8 cellular contexts compared by ENCODE assay signal in the genomic region with DNA sequence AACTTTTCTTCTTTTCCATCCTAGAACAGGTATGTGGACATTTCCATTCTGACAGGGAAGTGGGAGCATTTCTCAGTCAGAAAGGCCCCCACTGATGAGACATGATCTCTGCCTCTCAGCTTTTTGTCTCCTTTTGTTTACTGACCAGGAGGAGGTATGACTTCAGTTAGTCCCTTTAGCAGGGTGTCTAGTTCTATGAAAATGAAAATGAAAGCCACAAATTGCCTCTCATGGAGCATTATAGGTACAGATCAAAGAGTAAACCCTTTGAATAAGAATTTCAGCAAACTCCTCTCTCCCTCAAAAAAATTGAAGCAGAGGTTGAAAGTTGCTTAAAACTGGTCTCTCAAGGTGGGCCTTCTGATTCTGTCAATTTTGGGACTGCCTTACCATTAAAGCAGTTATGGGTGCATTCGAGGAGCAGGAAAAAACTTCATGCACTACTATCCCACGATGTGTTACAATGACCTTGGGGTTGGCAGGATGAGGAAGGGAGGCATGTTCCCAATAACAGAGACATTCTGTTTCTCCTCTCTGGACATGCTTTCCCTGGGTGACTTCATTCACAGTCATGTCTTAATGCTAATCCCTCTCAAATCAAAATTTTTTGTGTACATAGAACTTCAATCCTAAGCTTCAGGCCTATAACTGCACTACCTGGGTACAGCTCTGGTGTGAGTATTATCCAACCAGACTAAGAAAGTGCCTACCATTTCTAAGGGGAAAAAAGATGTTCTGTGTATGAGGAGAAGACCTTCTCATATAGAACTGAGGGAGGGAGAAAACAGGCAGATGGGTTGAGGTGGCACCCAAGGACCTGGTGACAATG. TPM values are rescaled to one million over a fixed set of nuclear protein-coding genes. Genes with fewer than 3 reads are reported as not detected.
DNase-seq lines count a peak whose midpoint lies in the region; ATAC-seq and TF ChIP-seq lines count a peak whose summit lies in the region.

No MANE protein-coding gene starts in this region.

- peak overlapping the region; percentile 65 for H3K4me3 Mint-ChIP-seq in activated CD4-positive, alpha-beta T cell treated with anti-CD3 and anti-CD28 coated beads, Interleukin-2, amount 10 ng/mL, durations not matched to agents 24 days and 14 days
- H3K4me3 Mint-ChIP-seq in memory B cell, result peak overlapping the region; percentile 35
- no peak overlapping the region for H3K4me3 Mint-ChIP-seq in nephron progenitor cell

- peaks cover 3% of the 10 kb centered on the region for H3K36me3 Mint-ChIP-seq in activated CD4-positive, alpha-beta T cell treated with anti-CD3 and anti-CD28 coated beads, Interleukin-2, amount 10 ng/mL, durations not matched to agents 24 days and 14 days (ENCODE audit: low read depth)
- no peaks in the 10 kb centered on the region for H3K36me3 Mint-ChIP-seq in activated naive CD4-positive, alpha-beta T cell treated with anti-CD3 and anti-CD28 coated beads, Interleukin-2, amount 50 U/mL, for 72 hours
- H3K36me3 Mint-ChIP-seq in memory B cell (no peaks in the 10 kb centered on the region), nephron progenitor cell (ENCODE audit: low read depth) (no peaks in the 10 kb centered on the region)

- H3K4me1 Mint-ChIP-seq in activated CD4-positive, alpha-beta T cell treated with anti-CD3 and anti-CD28 coated beads, Interleukin-2, amount 10 ng/mL, durations not matched to agents 24 days and 14 days, result peaks cover 20% of the 10 kb centered on the region
- H3K4me1 Mint-ChIP-seq in memory B cell (peaks cover 11% of the 10 kb centered on the region), nephron progenitor cell (peaks cover 10% of the 10 kb centered on the region)

- DNase-seq in activated CD4-positive, alpha-beta T cell treated with anti-CD3 and anti-CD28 coated beads, Interleukin-2, amount 10 ng/mL, durations not matched to agents 24 days and 14 days, result peak; percentile 74
- no peak for DNase-seq in activated CD4-positive, alpha-beta T cell treated with anti-CD3 and anti-CD28 coated beads for 1 hour
- no peak for DNase-seq in activated naive CD4-positive, alpha-beta T cell treated with anti-CD3 and anti-CD28 coated beads, Interleukin-2, amount 50 U/mL, for 72 hours (ENCODE audit: low spot score in 2 of 2)
- DNase-seq in memory B cell (ENCODE audit: low spot score in 2 of 2) (peak in 1 of 2 donors; percentile 8), SKM-1 treated with dmso at 0.1 percent for 144 hours (lab: John Stamatoyannopoulos, UW; ENCODE audit: unreplicated experiment) (no peak), nephron progenitor cell (no peak), COLO668 (lab: John Stamatoyannopoulos, UW; ENCODE audit: unreplicated experiment) (no peak)

- H3K27me3 Mint-ChIP-seq in activated CD4-positive, alpha-beta T cell treated with anti-CD3 and anti-CD28 coated beads, Interleukin-2, amount 10 ng/mL, durations not matched to agents 24 days and 14 days, result peaks cover 3% of the 10 kb centered on the region
- peaks cover 2% of the 10 kb centered on the region for H3K27me3 Mint-ChIP-seq in memory B cell
- no peaks in the 10 kb centered on the region for H3K27me3 Mint-ChIP-seq in nephron progenitor cell (ENCODE audit: low read depth, poor library complexity)

- no peak for TF ChIP-seq CTCF in nephron progenitor cell (IDR thresholded peaks at IDR 0.05)

- ATAC-seq in HG03060 (IDR thresholded peaks at IDR 0.05; ENCODE audit: low read depth, unreplicated experiment) (peak; percentile 88), memory B cell (ENCODE audit: low read depth) (peak; percentile 76)
- peak; percentile 79 to 92 for ATAC-seq in activated naive CD4-positive, alpha-beta T cell treated with anti-CD3 and anti-CD28 coated beads, Interleukin-2, amount 50 U/mL, for 72 hours

- H3K9me3 Mint-ChIP-seq in activated CD4-positive, alpha-beta T cell treated with anti-CD3 and anti-CD28 coated beads, Interleukin-2, amount 10 ng/mL, durations not matched to agents 24 days and 14 days, result no peaks in the 10 kb centered on the region
- no peaks in the 10 kb centered on the region for H3K9me3 Mint-ChIP-seq in activated naive CD4-positive, alpha-beta T cell treated with anti-CD3 and anti-CD28 coated beads, Interleukin-2, amount 50 U/mL, for 72 hours
- H3K9me3 Mint-ChIP-seq in memory B cell (no peaks in the 10 kb centered on the region), nephron progenitor cell (peaks cover 3% of the 10 kb centered on the region)

- intact Hi-C loops in activated CD4-positive, alpha-beta T cell treated with anti-CD3 and anti-CD28 coated beads, Interleukin-2, amount 10 ng/mL, durations not matched to agents 24 days and 14 days (cut with micrococcal nuclease), result loop anchor here (2.0 to 5.0 kb wide), 3 partner anchors 51 to 393 kb away; partner anchors contain the start of genes CMSS1 and TBC1D23

- peak overlapping the region; percentile 82 for H3K27ac Mint-ChIP-seq in activated CD4-positive, alpha-beta T cell treated with anti-CD3 and anti-CD28 coated beads, Interleukin-2, amount 10 ng/mL, durations not matched to agents 24 days and 14 days
- peak overlapping the region; percentile 52 to 75 for H3K27ac Mint-ChIP-seq in activated naive CD4-positive, alpha-beta T cell treated with anti-CD3 and anti-CD28 coated beads, Interleukin-2, amount 50 U/mL, for 72 hours
- peak overlapping the region; percentile 81 for H3K27ac Mint-ChIP-seq in memory B cell
- no peak overlapping the region for H3K27ac Mint-ChIP-seq in nephron progenitor cell

RNA-seq across cellular contexts. Expression of gene TBC1D23, which starts 50.6 kb away (rescaled TPM):
- total RNA-seq in activated CD4-positive, alpha-beta T cell treated with anti-CD3 and anti-CD28 coated beads, Interleukin-2, amount 10 ng/mL, durations not matched to agents 24 days and 14 days, result 17.6 and 19.4 TPM in 2 replicates
- 10 to 100 TPM; 16.9 to 21.6 TPM for total RNA-seq in activated naive CD4-positive, alpha-beta T cell treated with anti-CD3 and anti-CD28 coated beads, Interleukin-2, amount 50 U/mL, for 72 hours
